21 cellular contexts compared by ENCODE assay signal in the genomic region with DNA sequence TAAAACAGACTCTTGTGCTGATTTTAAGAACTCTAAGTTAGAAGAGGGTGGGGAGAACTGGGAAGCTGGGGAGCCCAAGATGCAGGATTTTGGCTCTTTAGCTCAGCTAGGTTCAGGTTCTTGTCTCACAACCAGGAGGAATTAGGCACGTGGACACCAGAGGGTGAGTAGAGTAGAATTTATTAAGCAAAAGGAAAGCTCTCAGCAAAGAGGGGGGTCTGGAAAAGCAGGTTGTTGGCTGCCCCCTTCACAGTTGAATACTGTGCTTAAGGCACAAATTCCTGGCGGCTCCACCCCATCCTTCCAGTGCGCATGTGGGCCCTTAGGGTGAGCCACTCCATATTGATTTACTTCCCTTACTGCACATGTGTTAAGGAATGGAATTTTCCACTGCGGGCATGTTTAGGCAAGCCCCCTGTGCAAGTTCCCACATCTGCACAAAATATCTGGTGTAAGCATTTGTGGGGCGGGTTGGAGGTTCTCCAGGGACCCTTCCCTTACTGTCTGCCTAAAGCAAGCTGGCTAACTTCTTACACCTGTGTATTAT.
DNase-seq lines count a peak whose midpoint lies in the region; ATAC-seq and TF ChIP-seq lines count a peak whose summit lies in the region.
"Had no signal": no experiment of that assay in that cellular context is flagged by ENCODE, and none has a peak within 500 bp of the region (broad histone marks: within the 10 kb centered on the region; RNA-seq: fewer than 3 reads in every experiment).

No MANE protein-coding gene starts in this region.

- intact Hi-C loops in MCF 10A (cut with micrococcal nuclease) (no loop called here), breast epithelium (cut with DNase I; ENCODE audit: low total_unique reads) (no loop called here)

- H3K4me3 ChIP-seq in breast epithelium (no peak overlapping the region), adipocyte (ENCODE audit: low read length) (no peak overlapping the region), hepatocyte (no peak overlapping the region)
- H3K4me3 ChIP-seq: BLaER1 treated with 17β-estradiol and CSF1 and Interleukin-3, amounts not matched to agents 10 nM and 100 nM; psoas muscle; vagina had no signal

- H3K9ac ChIP-seq in adipocyte (ENCODE audit: low read length): no peak overlapping the region
- H3K9ac ChIP-seq: BLaER1 treated with 17β-estradiol and CSF1 and Interleukin-3, amounts not matched to agents 10 nM and 100 nM; KMS-11 had no signal

- H3K9me3 ChIP-seq in breast epithelium (no peaks in the 10 kb centered on the region), adipocyte (ENCODE audit: control insufficient read depth, low read length) (no peaks in the 10 kb centered on the region), hepatocyte (ENCODE audit: low read depth) (no peaks in the 10 kb centered on the region)
- H3K9me3 ChIP-seq: psoas muscle, vagina had no signal

- no peaks in the 10 kb centered on the region for H3K9me2 ChIP-seq in hepatocyte (replicated peaks; ENCODE audit: insufficient read depth)

- ATAC-seq in stimulated activated memory B cell treated with anti-CD40 and anti-IgM and Interleukin-4, amounts not matched to agents 10 μg/mL and 1 μg/mL and 100 μg/mL, for 72 hours: no peak
- no peak for ATAC-seq in GM21360 (IDR thresholded peaks at IDR 0.05; ENCODE audit: unreplicated experiment)
- no peak for ATAC-seq in HG03175 (IDR thresholded peaks at IDR 0.05; ENCODE audit: unreplicated experiment)
- ATAC-seq: psoas muscle had no signal

- no peak overlapping the region for H3K4me3 Mint-ChIP-seq in MCF 10A (ENCODE audit: unreplicated experiment)
- H3K4me3 Mint-ChIP-seq in stimulated activated memory B cell treated with anti-CD40 and anti-IgM and Interleukin-4, amounts not matched to agents 10 μg/mL and 1 μg/mL and 100 μg/mL, for 72 hours: no peak overlapping the region
- H3K4me3 Mint-ChIP-seq: activated naive CD4-positive, alpha-beta T cell treated with anti-CD3 and anti-CD28 coated beads for 36 hours; nephron had no signal

- POLR2A ChIA-PET in MCF 10A (lab: Yijun Ruan, JAX): interaction anchor here (0.7 to 0.9 kb wide), 2 partner anchors 8 to 190 kb away, joined by 3 read pairs; no protein-coding TSS in a partner anchor

- H3K4me1 Mint-ChIP-seq in MCF 10A (ENCODE audit: insufficient read depth, unreplicated experiment): peaks cover 6% of the 10 kb centered on the region
- H3K4me1 Mint-ChIP-seq in stimulated activated memory B cell treated with anti-CD40 and anti-IgM and Interleukin-4, amounts not matched to agents 10 μg/mL and 1 μg/mL and 100 μg/mL, for 72 hours: peaks cover 18% of the 10 kb centered on the region
- H3K4me1 Mint-ChIP-seq: nephron had no signal

- WGBS in hepatocyte (ENCODE audit: low lambda C conversion rate, missing lambda C conversion rate): 52% methylated on average over 5 of the region's 5 CpGs

- no peaks in the 10 kb centered on the region for H4K20me1 ChIP-seq in hepatocyte (ENCODE audit: insufficient read depth, poor library complexity, severe bottlenecking)
- H4K20me1 ChIP-seq: BLaER1 treated with 17β-estradiol and CSF1 and Interleukin-3, amounts not matched to agents 10 nM and 100 nM had no signal

- H3K4me1 ChIP-seq in breast epithelium: no peaks in the 10 kb centered on the region
- H3K4me1 ChIP-seq in adipocyte (ENCODE audit: control insufficient read depth, insufficient read depth, low read length): peaks cover 12% of the 10 kb centered on the region
- peaks cover 11% of the 10 kb centered on the region for H3K4me1 ChIP-seq in hepatocyte (ENCODE audit: insufficient read depth)
- H3K4me1 ChIP-seq: psoas muscle had no signal

- H3K36me3 ChIP-seq in breast epithelium: no peaks in the 10 kb centered on the region
- H3K36me3 ChIP-seq in adipocyte (ENCODE audit: control insufficient read depth, insufficient read depth, low read length, severe bottlenecking): no peaks in the 10 kb centered on the region
- H3K36me3 ChIP-seq in hepatocyte (replicated peaks; ENCODE audit: insufficient read depth, low read depth): no peaks in the 10 kb centered on the region
- H3K36me3 ChIP-seq: vagina had no signal

- H3K27me3 ChIP-seq in breast epithelium (no peaks in the 10 kb centered on the region), adipocyte (replicated peaks; ENCODE audit: control insufficient read depth, insufficient read depth, low read length) (no peaks in the 10 kb centered on the region), hepatocyte (no peaks in the 10 kb centered on the region)
- H3K27me3 ChIP-seq: BLaER1 treated with 17β-estradiol and CSF1 and Interleukin-3, amounts not matched to agents 10 nM and 100 nM; vagina had no signal

- CTCF ChIA-PET in MCF 10A (lab: Yijun Ruan, JAX): interaction anchor here (1.2 kb wide), 1 partner anchor 37 kb away, joined by 3 read pairs; no protein-coding TSS in a partner anchor

- no peak overlapping the region for H3K4me2 ChIP-seq in hepatocyte
- H3K4me2 ChIP-seq: BLaER1 treated with 17β-estradiol and CSF1 and Interleukin-3, amounts not matched to agents 10 nM and 100 nM; KMS-11 had no signal

- no peak overlapping the region for H3K27ac ChIP-seq in breast epithelium
- H3K27ac ChIP-seq in hepatocyte: peak overlapping the region; percentile 77
- H3K27ac ChIP-seq: KMS-11, psoas muscle, vagina had no signal

- TF ChIP-seq POLR2A in breast epithelium (IDR thresholded peaks at IDR 0.05): no peak

- DNase-seq in MCF 10A (ENCODE audit: unreplicated experiment) (peak; percentile 8), breast epithelium (ENCODE audit: low spot score in 2 of 2) (no peak), adipocyte (ENCODE audit: low read depth) (peak; percentile 19), hepatocyte (ENCODE audit: low spot score) (peak; percentile 62), GM10266 (ENCODE audit: extremely low spot score) (no peak)
- DNase-seq: activated CD4-positive, alpha-beta T cell treated with anti-CD3 and anti-CD28 coated beads, Interleukin-2, amount 50 U/mL, for 48 hours; activated naive CD4-positive, alpha-beta T cell treated with anti-CD3 and anti-CD28 coated beads for 36 hours; activated T-cell treated with anti-CD3 and anti-CD28 coated beads, Interleukin-2, amount 50 U/mL, for 1 hour; aorta; kidney glomerular epithelial cell; NCI-H1092; NCI-H2029; psoas muscle; SW 1271 had no signal

- H3K36me3 Mint-ChIP-seq in MCF 10A (ENCODE audit: insufficient read depth, unreplicated experiment): peaks cover 5% of the 10 kb centered on the region
- peaks cover 25% of the 10 kb centered on the region for H3K36me3 Mint-ChIP-seq in stimulated activated memory B cell treated with anti-CD40 and anti-IgM and Interleukin-4, amounts not matched to agents 10 μg/mL and 1 μg/mL and 100 μg/mL, for 72 hours

- peak overlapping the region; percentile 20 for H3K27ac Mint-ChIP-seq in MCF 10A (ENCODE audit: low read depth, unreplicated experiment)
- peak overlapping the region; percentile 1 for H3K27ac Mint-ChIP-seq in stimulated activated memory B cell treated with anti-CD40 and anti-IgM and Interleukin-4, amounts not matched to agents 10 μg/mL and 1 μg/mL and 100 μg/mL, for 72 hours
- H3K27ac Mint-ChIP-seq: activated naive CD4-positive, alpha-beta T cell treated with anti-CD3 and anti-CD28 coated beads for 36 hours had no signal

- no peak overlapping the region for H2AFZ ChIP-seq in hepatocyte

- no peaks in the 10 kb centered on the region for H3K27me3 Mint-ChIP-seq in MCF 10A (ENCODE audit: insufficient read depth, unreplicated experiment)
- no peaks in the 10 kb centered on the region for H3K27me3 Mint-ChIP-seq in stimulated activated memory B cell treated with anti-CD40 and anti-IgM and Interleukin-4, amounts not matched to agents 10 μg/mL and 1 μg/mL and 100 μg/mL, for 72 hours

- peaks cover 8% of the 10 kb centered on the region for H3K9me3 Mint-ChIP-seq in MCF 10A (ENCODE audit: unreplicated experiment)
- peaks cover 6% of the 10 kb centered on the region for H3K9me3 Mint-ChIP-seq in stimulated activated memory B cell treated with anti-CD40 and anti-IgM and Interleukin-4, amounts not matched to agents 10 μg/mL and 1 μg/mL and 100 μg/mL, for 72 hours
- H3K9me3 Mint-ChIP-seq: activated naive CD4-positive, alpha-beta T cell treated with anti-CD3 and anti-CD28 coated beads for 36 hours had no signal

- no peak for TF ChIP-seq CTCF in MCF 10A (IDR thresholded peaks at IDR 0.05; ENCODE audit: unreplicated experiment)
- no peak for TF ChIP-seq CTCF in breast epithelium (IDR thresholded peaks at IDR 0.05)
- no peak for TF ChIP-seq CTCF in hepatocyte (IDR thresholded peaks at IDR 0.05; ENCODE audit: poor library complexity)
- no peak for TF ChIP-seq CTCF in GM10266 (IDR thresholded peaks at IDR 0.05; ENCODE audit: control insufficient read depth, insufficient read depth, low read depth, missing control alignments)

- no TSS peak for BruUV-seq in MCF 10A (replicated peaks; lab: Mats Ljungman, UMichigan)

- H3K79me2 ChIP-seq in hepatocyte: peaks cover 12% of the 10 kb centered on the region

Comparison
In these comparisons a context has a peak if more than half of its experiments do, and no peak if none do; other contexts are left out.
1. DNase-seq: peak in MCF 10A (single experiment), adipocyte (single experiment) and hepatocyte (single experiment); none in breast epithelium (0 of 2) and GM10266 (single experiment).